Comparison of ENCODE assay signal across 2 cellular contexts in genomic region chr12:127236491-127236890, GRCh38.
TF ChIP-seq lines count a peak whose summit lies in the region.

No MANE protein-coding gene starts in this region.

TF ChIP-seq in HepG2, 621 proteins besides CTCF, POLR2A, EP300 and RAD21 (continued from another document):
- TF ChIP-seq PRDM10 (CRISPR knock-in tag; IDR thresholded peaks at IDR 0.05; ENCODE audit: low read depth) (no peak), ZKSCAN8 (CRISPR knock-in tag; IDR thresholded peaks at IDR 0.05; ENCODE audit: borderline replicate concordance) (no peak), TEAD3 (CRISPR knock-in tag; optimal IDR thresholded peaks at IDR 0.05; ENCODE audit: borderline replicate concordance) (no peak), MNT (IDR thresholded peaks at IDR 0.05) (0 out of 2 replicates have a peak, but pooled peaks have one; percentile 4), ZNF646 (CRISPR knock-in tag; IDR thresholded peaks at IDR 0.05) (peak; percentile 25; the same call in 1 of the 2 replicates)

TF ChIP-seq in K562, 482 proteins besides CTCF, POLR2A, EP300 and RAD21:
- TF ChIP-seq PRDM10 (IDR thresholded peaks at IDR 0.05; ENCODE audit: partially characterized antibody) = peak; percentile 27
- 0 out of 2 replicates have a peak, but pooled peaks have one; percentile 26 for TF ChIP-seq ADNP (tag; IDR thresholded peaks at IDR 0.05)
- peak; percentile 9; the same call in 1 of the 2 replicates for TF ChIP-seq DIDO1 (tag; IDR thresholded peaks at IDR 0.05; ENCODE audit: low read depth)
- peak; percentile 48; the same call in 1 of the 2 replicates for TF ChIP-seq ARID2 (IDR thresholded peaks at IDR 0.05)
- TF ChIP-seq NUFIP1 (IDR thresholded peaks at IDR 0.05; ENCODE audit: partially characterized antibody) = peak; percentile 9
- no peak for TF ChIP-seq PREB (CRISPR knock-in tag; IDR thresholded peaks at IDR 0.05)
- 0 out of 2 replicates have a peak, but pooled peaks have one; percentile 18 for TF ChIP-seq OTX1 (CRISPR knock-in tag; IDR thresholded peaks at IDR 0.05)
- 0 out of 2 replicates have a peak, but pooled peaks have one; percentile 15 for TF ChIP-seq HLTF (IDR thresholded peaks at IDR 0.05)
- no peak for TF ChIP-seq CLOCK (CRISPR knock-in tag; IDR thresholded peaks at IDR 0.05; ENCODE audit: borderline replicate concordance)
- peak; percentile 41; the same call in 1 of the 2 replicates for TF ChIP-seq BCOR (IDR thresholded peaks at IDR 0.05)
- TF ChIP-seq NKRF (IDR thresholded peaks at IDR 0.05; ENCODE audit: borderline replicate concordance) = peak; percentile 71
- 0 out of 4 replicates have a peak, but pooled peaks of 1 of the 2 experiments have one; percentile 22 for TF ChIP-seq KDM1A (IDR thresholded peaks at IDR 0.05)
- peak; percentile 95; the same call in 1 of the 2 replicates for TF ChIP-seq TSC22D4 (tag; IDR thresholded peaks at IDR 0.05)
- TF ChIP-seq SAP30 (IDR thresholded peaks at IDR 0.05; ENCODE audit: borderline replicate concordance, insufficient read depth, low read depth, low read length, poor library complexity, severe bottlenecking) = no peak
- TF ChIP-seq TCFL5 (CRISPR knock-in tag; conservative IDR thresholded peaks at IDR 0.05) = no peak
TF ChIP-seq in K562: peak in this region for 11.
